12 cellular contexts compared by ENCODE assay signal in the genomic region with DNA sequence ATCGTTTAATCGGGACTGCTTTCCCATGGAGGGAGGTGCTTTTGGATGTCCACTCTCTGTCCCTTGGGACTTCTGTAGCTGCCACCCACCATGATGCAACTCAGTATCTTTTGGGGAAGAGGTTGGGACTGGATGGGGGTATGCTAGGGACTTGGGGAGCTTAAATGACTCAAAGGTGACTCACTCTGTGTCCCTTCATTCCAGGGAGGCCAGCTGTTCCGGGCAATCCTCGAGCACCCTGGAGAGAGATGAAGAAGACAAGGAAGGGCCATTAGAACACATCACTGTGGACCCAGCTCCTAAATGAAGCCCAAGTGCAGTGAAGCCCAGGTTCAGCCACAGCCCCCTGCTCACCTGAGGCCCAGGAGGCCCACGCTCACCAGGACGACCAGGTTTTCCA. TPM values are rescaled to one million over a fixed set of nuclear protein-coding genes. Genes with fewer than 3 reads are reported as not detected.
DNase-seq lines count a peak whose midpoint lies in the region; ATAC-seq and TF ChIP-seq lines count a peak whose summit lies in the region.
"Had no signal": no experiment of that assay in that cellular context is flagged by ENCODE, and none has a peak within 500 bp of the region (broad histone marks: within the 10 kb centered on the region; RNA-seq: fewer than 3 reads in every experiment).

No MANE protein-coding gene starts in this region.

- H3K27ac ChIP-seq in ACC112 (ENCODE audit: low read depth, low read length) (peak overlapping the region; percentile 96), fibroblast of lung (ENCODE audit: insufficient read depth, low read length) (peak overlapping the region; percentile 58), prostate gland (peak overlapping the region; percentile 32 to 80), thyroid gland (no peak overlapping the region)

- intact Hi-C loops in prostate gland (cut with DNase I): no loop called here
- intact Hi-C loops in activated CD4-positive, alpha-beta memory T cell treated with anti-CD3 and anti-CD28 coated beads for 36 hours (cut with micrococcal nuclease): no loop called here
- intact Hi-C loops in thyroid gland (cut with DNase I): no loop called here

- H3K36me3 ChIP-seq in ACC112 (ENCODE audit: insufficient read depth, low read length) (peaks cover 71% of the 10 kb centered on the region), fibroblast of lung (ENCODE audit: control insufficient read depth, insufficient read depth, low read length) (peaks cover 65% of the 10 kb centered on the region), prostate gland (peaks cover 0 to 6% of the 10 kb centered on the region in 2 donors), thyroid gland (peaks cover 0 to 30% of the 10 kb centered on the region in 2 donors)

- H2AFZ ChIP-seq in ACC112 (ENCODE audit: low read length, unreplicated experiment) (no peak overlapping the region), fibroblast of lung (ENCODE audit: low read length) (no peak overlapping the region)

- no peaks in the 10 kb centered on the region for H3K36me3 Mint-ChIP-seq in activated T-cell treated with anti-CD3 and anti-CD28 coated beads, Interleukin-2, amount 50 U/mL, for 4 hours (ENCODE audit: insufficient read depth)
- H3K36me3 Mint-ChIP-seq in activated CD4-positive, alpha-beta memory T cell treated with anti-CD3 and anti-CD28 coated beads for 36 hours: no peaks in the 10 kb centered on the region
- H3K36me3 Mint-ChIP-seq: activated naive CD8-positive, alpha-beta T cell had no signal

- peak overlapping the region; percentile 82 for H3K4me3 ChIP-seq in ACC112 (ENCODE audit: low read depth, low read length)
- peak overlapping the region in 2 of 4 experiments; percentile 88 to 90 for H3K4me3 ChIP-seq in fibroblast of lung (replicated peaks in 1 of 4; ENCODE audit: control extremely low read depth in 1 of 4, insufficient read depth in 1 of 4, low read depth in 3 of 4, low read length in 4 of 4)
- no peak overlapping the region for H3K4me3 ChIP-seq in prostate gland
- H3K4me3 ChIP-seq in thyroid gland (replicated peaks in 1 of 3): no peak overlapping the region

- ATAC-seq in activated T-cell treated with anti-CD3 and anti-CD28 coated beads, Interleukin-2, amount 50 U/mL, for 4 hours: no peak
- no peak for ATAC-seq in GM19351 (IDR thresholded peaks at IDR 0.05; ENCODE audit: unreplicated experiment)

- DNase-seq in RKO (ENCODE audit: low spot score) (peak; percentile 40), fibroblast of lung (ENCODE audit: low read depth in 2 of 2) (peak; percentile 71 to 78), prostate gland (ENCODE audit: low spot score) (no peak), thyroid gland (no peak)
- no peak for DNase-seq in activated T-cell treated with anti-CD3 and anti-CD28 coated beads, Interleukin-2, amount 50 U/mL, for 4 hours
- DNase-seq in activated CD4-positive, alpha-beta memory T cell treated with anti-CD3 and anti-CD28 coated beads for 36 hours: no peak
- DNase-seq: head of caudate nucleus, OCI-M1 had no signal

- peak overlapping the region; percentile 16 for H3K9ac ChIP-seq in fibroblast of lung (ENCODE audit: insufficient read depth, low read length)

- CTCF ChIA-PET in activated CD4-positive, alpha-beta memory T cell treated with anti-CD3 and anti-CD28 coated beads for 36 hours (lab: Charles Lee): interaction anchor here (0.8 to 3.2 kb wide), 10 partner anchors 16 to 112 kb away, joined by 3 to 24 read pairs (median 4); no protein-coding TSS in a partner anchor

- H3K9me3 Mint-ChIP-seq in activated T-cell treated with anti-CD3 and anti-CD28 coated beads, Interleukin-2, amount 50 U/mL, for 4 hours: no peaks in the 10 kb centered on the region
- no peaks in the 10 kb centered on the region for H3K9me3 Mint-ChIP-seq in activated CD4-positive, alpha-beta memory T cell treated with anti-CD3 and anti-CD28 coated beads for 36 hours

- 68% methylated on average over 6 of the region's 6 CpGs for WGBS in prostate gland
- 75 to 80% methylated on average over 6 of the region's 6 CpGs for WGBS in thyroid gland, 2 donors

- peaks cover 23% of the 10 kb centered on the region for H3K27me3 Mint-ChIP-seq in activated T-cell treated with anti-CD3 and anti-CD28 coated beads, Interleukin-2, amount 50 U/mL, for 4 hours (ENCODE audit: low read depth)
- H3K27me3 Mint-ChIP-seq in activated CD4-positive, alpha-beta memory T cell treated with anti-CD3 and anti-CD28 coated beads for 36 hours: peaks cover 19% of the 10 kb centered on the region

- H3K4me1 ChIP-seq in ACC112 (ENCODE audit: control insufficient read depth, insufficient read depth, low read length, unreplicated experiment) (peaks cover 69% of the 10 kb centered on the region), fibroblast of lung (ENCODE audit: control insufficient read depth, extremely low read depth, insufficient read depth, low read length) (peaks cover 33% of the 10 kb centered on the region), prostate gland (replicated peaks) (no peaks in the 10 kb centered on the region), thyroid gland (peaks cover 12 to 29% of the 10 kb centered on the region in 2 donors)

- TF ChIP-seq POLR2A in prostate gland (IDR thresholded peaks at IDR 0.05) (no peak), thyroid gland (IDR thresholded peaks at IDR 0.05) (no peak)

- H3K27me3 ChIP-seq in ACC112 (ENCODE audit: insufficient read depth, low read length) (no peaks in the 10 kb centered on the region), fibroblast of lung (ENCODE audit: control insufficient read depth, insufficient read depth, low read length) (no peaks in the 10 kb centered on the region), prostate gland (replicated peaks; ENCODE audit: insufficient read depth) (no peaks in the 10 kb centered on the region), thyroid gland (peaks cover 10% of the 10 kb centered on the region)

- H3K79me2 ChIP-seq in ACC112 (ENCODE audit: control insufficient read depth, insufficient read depth, low read length, unreplicated experiment) (peaks cover 93% of the 10 kb centered on the region), fibroblast of lung (ENCODE audit: control insufficient read depth, insufficient read depth, low read length) (peaks cover 93% of the 10 kb centered on the region)

- H4K20me1 ChIP-seq in fibroblast of lung (ENCODE audit: control insufficient read depth, extremely low read depth, insufficient read depth, low read length): no peaks in the 10 kb centered on the region

- POLR2A ChIA-PET in activated CD4-positive, alpha-beta memory T cell treated with anti-CD3 and anti-CD28 coated beads for 36 hours (lab: Charles Lee): no interaction called here

- peaks cover 21% of the 10 kb centered on the region for H3K4me1 Mint-ChIP-seq in activated T-cell treated with anti-CD3 and anti-CD28 coated beads, Interleukin-2, amount 50 U/mL, for 4 hours (ENCODE audit: low read depth)
- H3K4me1 Mint-ChIP-seq in activated CD4-positive, alpha-beta memory T cell treated with anti-CD3 and anti-CD28 coated beads for 36 hours (ENCODE audit: low read depth): peaks cover 19% of the 10 kb centered on the region

- TF ChIP-seq CTCF in fibroblast of lung (conservative IDR thresholded peaks at IDR 0.05 in 1 of 2, IDR thresholded peaks at IDR 0.05 in 1 of 2; ENCODE audit: low read depth in 1 of 2, low read length in 2 of 2) (no peak), prostate gland (IDR thresholded peaks at IDR 0.05) (no peak), thyroid gland (IDR thresholded peaks at IDR 0.05) (no peak)

- no peak overlapping the region for H3K27ac Mint-ChIP-seq in activated CD4-positive, alpha-beta memory T cell treated with anti-CD3 and anti-CD28 coated beads for 36 hours
- H3K27ac Mint-ChIP-seq: activated naive CD8-positive, alpha-beta T cell had no signal

- H3K9me3 ChIP-seq in fibroblast of lung (ENCODE audit: control insufficient read depth, insufficient read depth, low read depth, low read length) (no peaks in the 10 kb centered on the region), prostate gland (no peaks in the 10 kb centered on the region), thyroid gland (no peaks in the 10 kb centered on the region)

- H3K4me3 Mint-ChIP-seq in activated T-cell treated with anti-CD3 and anti-CD28 coated beads, Interleukin-2, amount 50 U/mL, for 4 hours: no peak overlapping the region
- no peak overlapping the region for H3K4me3 Mint-ChIP-seq in activated CD4-positive, alpha-beta memory T cell treated with anti-CD3 and anti-CD28 coated beads for 36 hours
- H3K4me3 Mint-ChIP-seq: activated naive CD8-positive, alpha-beta T cell had no signal

- H3K4me2 ChIP-seq in fibroblast of lung (ENCODE audit: extremely low read depth, insufficient read depth, low read length): peak overlapping the region; percentile 52

RNA-seq across cellular contexts. Expression of a gene that starts 4.6 kb away (rescaled TPM):
- total RNA-seq in fibroblast of lung: 577 and 584 TPM in 2 replicates
- 541 and 604 TPM in 2 replicates for polyA plus RNA-seq in fibroblast of lung
- 2,129 and 2,873 TPM in 2 replicates for polyA plus RNA-seq in fibroblast of lung (2012)
- 7,488 and 12,203 TPM in 2 replicates for polyA minus RNA-seq in fibroblast of lung (ENCODE audit: low replicate concordance)
- 10 to 100 TPM; 21.5 to 81.0 TPM for total RNA-seq in prostate gland
- total RNA-seq in activated T-cell treated with anti-CD3 and anti-CD28 coated beads, Interleukin-2, amount 50 U/mL, for 4 hours: 1 to 10 TPM; 1.6 to 3.2 (median 2.8) TPM
- total RNA-seq in activated CD4-positive, alpha-beta memory T cell treated with anti-CD3 and anti-CD28 coated beads for 36 hours: 1 to 10 TPM; 2.3 to 3.7 TPM
- total RNA-seq in thyroid gland: 10 to 100 TPM; 12.2 to 57.3 (median 18.5) TPM

RNA-seq across cellular contexts. Expression of a gene that starts 31.0 kb away (rescaled TPM):
- total RNA-seq in fibroblast of lung: 4.1 and 4.3 TPM in 2 replicates
- 1.4 and 1.6 TPM in 2 replicates for polyA plus RNA-seq in fibroblast of lung
- 5.2 and 8.8 TPM in 2 replicates for polyA plus RNA-seq in fibroblast of lung (2012)
- polyA minus RNA-seq in fibroblast of lung (ENCODE audit: low replicate concordance): 1.7 and 5.6 TPM in 2 replicates
- total RNA-seq in prostate gland: 10 to 100 TPM; 13.9 to 19.4 TPM
- not detected for total RNA-seq in activated T-cell treated with anti-CD3 and anti-CD28 coated beads, Interleukin-2, amount 50 U/mL, for 4 hours
- under 1 TPM in 1 of 2 experiments, not detected in 1; 0.59 TPM for total RNA-seq in activated CD4-positive, alpha-beta memory T cell treated with anti-CD3 and anti-CD28 coated beads for 36 hours
- 1 to 10 TPM in 1 of 4 donors, not detected in 3; 2.0 TPM for total RNA-seq in thyroid gland
- total RNA-seq: activated CD8-positive, alpha-beta memory T cell treated with anti-CD3 and anti-CD28 coated beads for 36 hours had no signal

RNA-seq across cellular contexts. Expression of a gene that starts 46.3 kb away (rescaled TPM):
- total RNA-seq in fibroblast of lung: 41.5 and 45.5 TPM in 2 replicates
- 22.1 and 26.0 TPM in 2 replicates for polyA plus RNA-seq in fibroblast of lung
- 37.9 and 40.6 TPM in 2 replicates for polyA plus RNA-seq in fibroblast of lung (2012)
- 25.3 and 28.3 TPM in 2 replicates for polyA minus RNA-seq in fibroblast of lung (ENCODE audit: low replicate concordance)
- 10 to 100 TPM; 36.2 to 79.7 TPM for total RNA-seq in prostate gland
- 10 to 100 TPM; 70.2 to 82.2 (median 76.6) TPM for total RNA-seq in activated T-cell treated with anti-CD3 and anti-CD28 coated beads, Interleukin-2, amount 50 U/mL, for 4 hours
- total RNA-seq in activated CD4-positive, alpha-beta memory T cell treated with anti-CD3 and anti-CD28 coated beads for 36 hours: 10 to 100 TPM; 84.3 to 86.1 TPM
- 10 to 100 TPM; 28.6 to 37.2 (median 31.9) TPM for total RNA-seq in thyroid gland

Comparison
In these comparisons a context has a peak if more than half of its experiments do, and no peak if none do; other contexts are left out.
1. H3K27ac ChIP-seq: peak in ACC112 (single experiment), fibroblast of lung (single experiment) and prostate gland (2 of 2); none in thyroid gland (0 of 3).
2. DNase-seq: peak in RKO (single experiment) and fibroblast of lung (2 of 2); none in prostate gland (single experiment), activated T-cell treated with anti-CD3 and anti-CD28 coated beads, Interleukin-2, amount 50 U/mL, for 4 hours (single experiment), activated CD4-positive, alpha-beta memory T cell treated with anti-CD3 and anti-CD28 coated beads for 36 hours (single experiment) and thyroid gland (0 of 2).